ENCODE assay signal across 24 cellular contexts in genomic region chr5:65992630-65993029, GRCh38.
"Had no signal": no experiment of that assay in that cellular context is flagged by ENCODE, and none has a peak within 500 bp of the region (broad histone marks: within the 10 kb centered on the region; RNA-seq: fewer than 3 reads in every experiment).

No MANE protein-coding gene starts in this region.

- FAIRE-seq: HepG2, HTR-8/SVneo, RCC 7860 had no signal

- DNase-seq: IMR-90, Karpas-422, KG1, MG63, NCI-H1092 treated with DMSO at 0.1 percent for 48 hours, NCI-H1417, NCI-H1436 treated with DMSO at 0.1 percent for 48 hours, NCI-H1694, NCI-H187 treated with DMSO at 0.1 percent for 48 hours, NCI-H2081, NCI-H2107, NCI-H2227 treated with DMSO at 0.1 percent for 48 hours, NCI-H524 treated with DMSO at 0.1 percent for 48 hours, NCI-H69, NCI-H774, Right ventricle myocardium superior, RPMI8226, SIG-M5 had no signal

- H3K4me1 ChIP-seq: SJSA1 had no signal

- H3K4me3 ChIP-seq: MG63, SJSA1, SK-N-MC had no signal

- H3K9me3 ChIP-seq: MG63, SJSA1 had no signal

- H3K27me3 ChIP-seq: MG63, SJSA1 had no signal

- H3K27ac ChIP-seq: HL-60, SJSA1, SK-N-MC had no signal

- ATAC-seq: HepG2 had no signal
